1 cellular context compared by ENCODE assay signal in the genomic region with DNA sequence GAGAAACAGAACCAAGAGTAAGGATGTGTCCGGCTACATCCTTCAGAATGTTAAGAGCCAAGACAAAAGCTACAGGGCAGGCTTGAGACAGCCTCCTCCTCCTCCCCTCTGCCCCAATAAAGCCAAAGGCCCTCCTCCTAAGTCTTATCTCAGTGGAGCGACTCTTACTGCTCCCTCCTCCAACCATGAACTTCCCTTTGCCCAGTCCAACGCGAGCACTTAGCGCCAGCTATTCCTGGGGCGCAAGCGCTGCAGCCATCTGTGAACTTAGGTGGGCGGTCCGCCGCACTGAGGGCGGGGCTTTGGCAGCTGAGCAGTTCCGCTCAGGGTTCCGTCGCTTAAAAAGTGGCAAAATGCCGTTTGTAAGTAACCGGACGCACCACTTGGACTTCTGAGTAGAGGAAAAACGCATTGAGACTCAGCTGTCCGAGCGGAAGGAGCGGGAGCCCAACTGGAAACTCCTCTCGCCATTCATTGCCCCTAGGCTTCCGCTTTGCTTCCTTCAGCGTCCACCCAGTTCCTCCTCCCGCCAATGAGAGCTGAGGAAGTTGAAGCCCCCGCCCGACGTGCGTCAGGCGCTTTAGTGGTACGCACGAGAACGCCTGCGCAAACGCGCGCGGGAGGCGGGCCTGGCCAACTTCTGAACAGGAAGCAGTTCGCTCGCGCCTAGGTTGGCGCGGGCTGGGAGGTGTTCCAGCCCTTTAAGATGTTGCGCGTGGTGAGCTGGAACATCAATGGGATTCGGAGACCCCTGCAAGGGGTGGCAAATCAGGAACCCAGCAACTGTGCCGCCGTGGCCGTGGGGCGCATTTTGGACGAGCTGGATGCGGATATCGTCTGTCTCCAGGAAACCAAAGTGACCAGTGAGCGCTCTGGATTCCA.
TF ChIP-seq lines count a peak whose summit lies in the region.

A gene with protein sequence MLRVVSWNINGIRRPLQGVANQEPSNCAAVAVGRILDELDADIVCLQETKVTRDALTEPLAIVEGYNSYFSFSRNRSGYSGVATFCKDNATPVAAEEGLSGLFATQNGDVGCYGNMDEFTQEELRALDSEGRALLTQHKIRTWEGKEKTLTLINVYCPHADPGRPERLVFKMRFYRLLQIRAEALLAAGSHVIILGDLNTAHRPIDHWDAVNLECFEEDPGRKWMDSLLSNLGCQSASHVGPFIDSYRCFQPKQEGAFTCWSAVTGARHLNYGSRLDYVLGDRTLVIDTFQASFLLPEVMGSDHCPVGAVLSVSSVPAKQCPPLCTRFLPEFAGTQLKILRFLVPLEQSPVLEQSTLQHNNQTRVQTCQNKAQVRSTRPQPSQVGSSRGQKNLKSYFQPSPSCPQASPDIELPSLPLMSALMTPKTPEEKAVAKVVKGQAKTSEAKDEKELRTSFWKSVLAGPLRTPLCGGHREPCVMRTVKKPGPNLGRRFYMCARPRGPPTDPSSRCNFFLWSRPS (plus strand): TSS at position 647 of the 882 bp plus-strand sequence. CDS start 60 bp downstream, at position 707.

TF ChIP-seq in HepG2, 621 proteins besides CTCF, POLR2A, EP300 and RAD21 (continued from another document and continues in another):
- TF ChIP-seq, protein P1, sequence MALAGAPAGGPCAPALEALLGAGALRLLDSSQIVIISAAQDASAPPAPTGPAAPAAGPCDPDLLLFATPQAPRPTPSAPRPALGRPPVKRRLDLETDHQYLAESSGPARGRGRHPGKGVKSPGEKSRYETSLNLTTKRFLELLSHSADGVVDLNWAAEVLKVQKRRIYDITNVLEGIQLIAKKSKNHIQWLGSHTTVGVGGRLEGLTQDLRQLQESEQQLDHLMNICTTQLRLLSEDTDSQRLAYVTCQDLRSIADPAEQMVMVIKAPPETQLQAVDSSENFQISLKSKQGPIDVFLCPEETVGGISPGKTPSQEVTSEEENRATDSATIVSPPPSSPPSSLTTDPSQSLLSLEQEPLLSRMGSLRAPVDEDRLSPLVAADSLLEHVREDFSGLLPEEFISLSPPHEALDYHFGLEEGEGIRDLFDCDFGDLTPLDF (CRISPR knock-in tag; IDR thresholded peaks at IDR 0.05): no peak
- TF ChIP-seq ZNF549 (CRISPR knock-in tag; IDR thresholded peaks at IDR 0.05): no peak
- peak; percentile 57 for TF ChIP-seq ZMYM4 (CRISPR knock-in tag; IDR thresholded peaks at IDR 0.05)
- TF ChIP-seq, protein P2, sequence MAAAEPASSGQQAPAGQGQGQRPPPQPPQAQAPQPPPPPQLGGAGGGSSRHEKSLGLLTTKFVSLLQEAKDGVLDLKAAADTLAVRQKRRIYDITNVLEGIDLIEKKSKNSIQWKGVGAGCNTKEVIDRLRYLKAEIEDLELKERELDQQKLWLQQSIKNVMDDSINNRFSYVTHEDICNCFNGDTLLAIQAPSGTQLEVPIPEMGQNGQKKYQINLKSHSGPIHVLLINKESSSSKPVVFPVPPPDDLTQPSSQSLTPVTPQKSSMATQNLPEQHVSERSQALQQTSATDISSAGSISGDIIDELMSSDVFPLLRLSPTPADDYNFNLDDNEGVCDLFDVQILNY (CRISPR knock-in tag; conservative IDR thresholded peaks at IDR 0.05): no peak
- TF ChIP-seq FIP1L1 (IDR thresholded peaks at IDR 0.05; ENCODE audit: borderline replicate concordance, insufficient read depth, low read depth, low read length): no peak
- no peak for TF ChIP-seq HHEX (CRISPR knock-in tag; IDR thresholded peaks at IDR 0.05)
- TF ChIP-seq KLF6 (CRISPR knock-in tag; IDR thresholded peaks at IDR 0.05): no peak
- TF ChIP-seq SATB2 (CRISPR knock-in tag; IDR thresholded peaks at IDR 0.05): no peak
- TF ChIP-seq MXI1 (IDR thresholded peaks at IDR 0.05; ENCODE audit: borderline replicate concordance, low read depth, low read length): no peak; the same call in 2 of the 3 replicates
- no peak for TF ChIP-seq SSRP1 (CRISPR knock-in tag; IDR thresholded peaks at IDR 0.05)
- no peak for TF ChIP-seq HMG20B (CRISPR knock-in tag; conservative IDR thresholded peaks at IDR 0.05)
- peak; percentile 51 for TF ChIP-seq GABPA (IDR thresholded peaks at IDR 0.05; ENCODE audit: low read depth, low read length)
- TF ChIP-seq GABPA (CRISPR knock-in tag; IDR thresholded peaks at IDR 0.05; ENCODE audit: low read depth): peak; percentile 81
- TF ChIP-seq ZNF24 (IDR thresholded peaks at IDR 0.05): no peak
- no peak for TF ChIP-seq PRPF4 (IDR thresholded peaks at IDR 0.05; ENCODE audit: low read depth, low read length, poor library complexity, severe bottlenecking)
- no peak for TF ChIP-seq GZF1 (CRISPR knock-in tag; IDR thresholded peaks at IDR 0.05)
- TF ChIP-seq ZFP82 (CRISPR knock-in tag; IDR thresholded peaks at IDR 0.05; ENCODE audit: borderline replicate concordance): no peak
- 0 out of 2 replicates have a peak, but pooled peaks have one; percentile 40 for TF ChIP-seq SP4 (CRISPR knock-in tag; IDR thresholded peaks at IDR 0.05)
- TF ChIP-seq HNRNPLL (IDR thresholded peaks at IDR 0.05; ENCODE audit: low read depth, low read length, poor library complexity, severe bottlenecking): peak; percentile 84
- TF ChIP-seq NFYB (CRISPR knock-in tag; IDR thresholded peaks at IDR 0.05): peak; percentile 69
- no peak for TF ChIP-seq RFX5 (IDR thresholded peaks at IDR 0.05; ENCODE audit: low read depth, low read length)
- TF ChIP-seq ZNF766 (CRISPR knock-in tag; IDR thresholded peaks at IDR 0.05; ENCODE audit: borderline replicate concordance): no peak
- TF ChIP-seq, protein P3, sequence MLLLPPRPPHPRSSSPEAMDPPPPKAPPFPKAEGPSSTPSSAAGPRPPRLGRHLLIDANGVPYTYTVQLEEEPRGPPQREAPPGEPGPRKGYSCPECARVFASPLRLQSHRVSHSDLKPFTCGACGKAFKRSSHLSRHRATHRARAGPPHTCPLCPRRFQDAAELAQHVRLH (CRISPR knock-in tag; IDR thresholded peaks at IDR 0.05; ENCODE audit: borderline replicate concordance, low read depth): no peak
- no peak for TF ChIP-seq NBN (conservative IDR thresholded peaks at IDR 0.05)
- no peak for TF ChIP-seq SRSF4 (IDR thresholded peaks at IDR 0.05; ENCODE audit: low read depth, low read length, poor library complexity, severe bottlenecking)
- no peak for TF ChIP-seq TOPORS (CRISPR knock-in tag; IDR thresholded peaks at IDR 0.05)
- no peak for TF ChIP-seq U2AF2 (IDR thresholded peaks at IDR 0.05; ENCODE audit: low read depth, low read length)
- TF ChIP-seq ETV6 (CRISPR knock-in tag; conservative IDR thresholded peaks at IDR 0.05): no peak
- TF ChIP-seq, protein P4, sequence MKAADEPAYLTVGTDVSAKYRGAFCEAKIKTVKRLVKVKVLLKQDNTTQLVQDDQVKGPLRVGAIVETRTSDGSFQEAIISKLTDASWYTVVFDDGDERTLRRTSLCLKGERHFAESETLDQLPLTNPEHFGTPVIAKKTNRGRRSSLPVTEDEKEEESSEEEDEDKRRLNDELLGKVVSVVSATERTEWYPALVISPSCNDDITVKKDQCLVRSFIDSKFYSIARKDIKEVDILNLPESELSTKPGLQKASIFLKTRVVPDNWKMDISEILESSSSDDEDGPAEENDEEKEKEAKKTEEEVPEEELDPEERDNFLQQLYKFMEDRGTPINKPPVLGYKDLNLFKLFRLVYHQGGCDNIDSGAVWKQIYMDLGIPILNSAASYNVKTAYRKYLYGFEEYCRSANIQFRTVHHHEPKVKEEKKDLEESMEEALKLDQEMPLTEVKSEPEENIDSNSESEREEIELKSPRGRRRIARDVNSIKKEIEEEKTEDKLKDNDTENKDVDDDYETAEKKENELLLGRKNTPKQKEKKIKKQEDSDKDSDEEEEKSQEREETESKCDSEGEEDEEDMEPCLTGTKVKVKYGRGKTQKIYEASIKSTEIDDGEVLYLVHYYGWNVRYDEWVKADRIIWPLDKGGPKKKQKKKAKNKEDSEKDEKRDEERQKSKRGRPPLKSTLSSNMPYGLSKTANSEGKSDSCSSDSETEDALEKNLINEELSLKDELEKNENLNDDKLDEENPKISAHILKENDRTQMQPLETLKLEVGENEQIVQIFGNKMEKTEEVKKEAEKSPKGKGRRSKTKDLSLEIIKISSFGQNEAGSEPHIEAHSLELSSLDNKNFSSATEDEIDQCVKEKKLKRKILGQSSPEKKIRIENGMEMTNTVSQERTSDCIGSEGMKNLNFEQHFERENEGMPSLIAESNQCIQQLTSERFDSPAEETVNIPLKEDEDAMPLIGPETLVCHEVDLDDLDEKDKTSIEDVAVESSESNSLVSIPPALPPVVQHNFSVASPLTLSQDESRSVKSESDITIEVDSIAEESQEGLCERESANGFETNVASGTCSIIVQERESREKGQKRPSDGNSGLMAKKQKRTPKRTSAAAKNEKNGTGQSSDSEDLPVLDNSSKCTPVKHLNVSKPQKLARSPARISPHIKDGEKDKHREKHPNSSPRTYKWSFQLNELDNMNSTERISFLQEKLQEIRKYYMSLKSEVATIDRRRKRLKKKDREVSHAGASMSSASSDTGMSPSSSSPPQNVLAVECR (CRISPR knock-in tag; IDR thresholded peaks at IDR 0.05; ENCODE audit: borderline replicate concordance): peak; percentile 73; the same call in 1 of the 2 replicates
- TF ChIP-seq, protein P5, sequence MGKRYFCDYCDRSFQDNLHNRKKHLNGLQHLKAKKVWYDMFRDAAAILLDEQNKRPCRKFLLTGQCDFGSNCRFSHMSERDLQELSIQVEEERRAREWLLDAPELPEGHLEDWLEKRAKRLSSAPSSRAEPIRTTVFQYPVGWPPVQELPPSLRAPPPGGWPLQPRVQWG (CRISPR knock-in tag; IDR thresholded peaks at IDR 0.05; ENCODE audit: borderline replicate concordance, low read depth): no peak
- no peak for TF ChIP-seq ZNF572 (CRISPR knock-in tag; IDR thresholded peaks at IDR 0.05)
- TF ChIP-seq NAIF1 (CRISPR knock-in tag; IDR thresholded peaks at IDR 0.05; ENCODE audit: borderline replicate concordance): no peak
- TF ChIP-seq, protein P6, sequence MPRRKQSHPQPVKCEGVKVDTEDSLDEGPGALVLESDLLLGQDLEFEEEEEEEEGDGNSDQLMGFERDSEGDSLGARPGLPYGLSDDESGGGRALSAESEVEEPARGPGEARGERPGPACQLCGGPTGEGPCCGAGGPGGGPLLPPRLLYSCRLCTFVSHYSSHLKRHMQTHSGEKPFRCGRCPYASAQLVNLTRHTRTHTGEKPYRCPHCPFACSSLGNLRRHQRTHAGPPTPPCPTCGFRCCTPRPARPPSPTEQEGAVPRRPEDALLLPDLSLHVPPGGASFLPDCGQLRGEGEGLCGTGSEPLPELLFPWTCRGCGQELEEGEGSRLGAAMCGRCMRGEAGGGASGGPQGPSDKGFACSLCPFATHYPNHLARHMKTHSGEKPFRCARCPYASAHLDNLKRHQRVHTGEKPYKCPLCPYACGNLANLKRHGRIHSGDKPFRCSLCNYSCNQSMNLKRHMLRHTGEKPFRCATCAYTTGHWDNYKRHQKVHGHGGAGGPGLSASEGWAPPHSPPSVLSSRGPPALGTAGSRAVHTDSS (CRISPR knock-in tag; conservative IDR thresholded peaks at IDR 0.05): no peak
- TF ChIP-seq, protein P7, sequence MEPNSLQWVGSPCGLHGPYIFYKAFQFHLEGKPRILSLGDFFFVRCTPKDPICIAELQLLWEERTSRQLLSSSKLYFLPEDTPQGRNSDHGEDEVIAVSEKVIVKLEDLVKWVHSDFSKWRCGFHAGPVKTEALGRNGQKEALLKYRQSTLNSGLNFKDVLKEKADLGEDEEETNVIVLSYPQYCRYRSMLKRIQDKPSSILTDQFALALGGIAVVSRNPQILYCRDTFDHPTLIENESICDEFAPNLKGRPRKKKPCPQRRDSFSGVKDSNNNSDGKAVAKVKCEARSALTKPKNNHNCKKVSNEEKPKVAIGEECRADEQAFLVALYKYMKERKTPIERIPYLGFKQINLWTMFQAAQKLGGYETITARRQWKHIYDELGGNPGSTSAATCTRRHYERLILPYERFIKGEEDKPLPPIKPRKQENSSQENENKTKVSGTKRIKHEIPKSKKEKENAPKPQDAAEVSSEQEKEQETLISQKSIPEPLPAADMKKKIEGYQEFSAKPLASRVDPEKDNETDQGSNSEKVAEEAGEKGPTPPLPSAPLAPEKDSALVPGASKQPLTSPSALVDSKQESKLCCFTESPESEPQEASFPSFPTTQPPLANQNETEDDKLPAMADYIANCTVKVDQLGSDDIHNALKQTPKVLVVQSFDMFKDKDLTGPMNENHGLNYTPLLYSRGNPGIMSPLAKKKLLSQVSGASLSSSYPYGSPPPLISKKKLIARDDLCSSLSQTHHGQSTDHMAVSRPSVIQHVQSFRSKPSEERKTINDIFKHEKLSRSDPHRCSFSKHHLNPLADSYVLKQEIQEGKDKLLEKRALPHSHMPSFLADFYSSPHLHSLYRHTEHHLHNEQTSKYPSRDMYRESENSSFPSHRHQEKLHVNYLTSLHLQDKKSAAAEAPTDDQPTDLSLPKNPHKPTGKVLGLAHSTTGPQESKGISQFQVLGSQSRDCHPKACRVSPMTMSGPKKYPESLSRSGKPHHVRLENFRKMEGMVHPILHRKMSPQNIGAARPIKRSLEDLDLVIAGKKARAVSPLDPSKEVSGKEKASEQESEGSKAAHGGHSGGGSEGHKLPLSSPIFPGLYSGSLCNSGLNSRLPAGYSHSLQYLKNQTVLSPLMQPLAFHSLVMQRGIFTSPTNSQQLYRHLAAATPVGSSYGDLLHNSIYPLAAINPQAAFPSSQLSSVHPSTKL (CRISPR knock-in tag; IDR thresholded peaks at IDR 0.05): no peak
- TF ChIP-seq ZNF790 (CRISPR knock-in tag; IDR thresholded peaks at IDR 0.05; ENCODE audit: borderline replicate concordance): no peak
- TF ChIP-seq RBAK (CRISPR knock-in tag; IDR thresholded peaks at IDR 0.05): no peak
- TF ChIP-seq KLF13 (CRISPR knock-in tag; IDR thresholded peaks at IDR 0.05): no peak
- TF ChIP-seq XRCC5 (optimal IDR thresholded peaks at IDR 0.05; ENCODE audit: low read length): peak; percentile 19
- TF ChIP-seq KAT8 (CRISPR knock-in tag; IDR thresholded peaks at IDR 0.05): peak; percentile 83
- no peak for TF ChIP-seq NKX3-1 (CRISPR knock-in tag; IDR thresholded peaks at IDR 0.05)
- TF ChIP-seq ZNF468 (CRISPR knock-in tag; IDR thresholded peaks at IDR 0.05): no peak
